In the genomic region with DNA sequence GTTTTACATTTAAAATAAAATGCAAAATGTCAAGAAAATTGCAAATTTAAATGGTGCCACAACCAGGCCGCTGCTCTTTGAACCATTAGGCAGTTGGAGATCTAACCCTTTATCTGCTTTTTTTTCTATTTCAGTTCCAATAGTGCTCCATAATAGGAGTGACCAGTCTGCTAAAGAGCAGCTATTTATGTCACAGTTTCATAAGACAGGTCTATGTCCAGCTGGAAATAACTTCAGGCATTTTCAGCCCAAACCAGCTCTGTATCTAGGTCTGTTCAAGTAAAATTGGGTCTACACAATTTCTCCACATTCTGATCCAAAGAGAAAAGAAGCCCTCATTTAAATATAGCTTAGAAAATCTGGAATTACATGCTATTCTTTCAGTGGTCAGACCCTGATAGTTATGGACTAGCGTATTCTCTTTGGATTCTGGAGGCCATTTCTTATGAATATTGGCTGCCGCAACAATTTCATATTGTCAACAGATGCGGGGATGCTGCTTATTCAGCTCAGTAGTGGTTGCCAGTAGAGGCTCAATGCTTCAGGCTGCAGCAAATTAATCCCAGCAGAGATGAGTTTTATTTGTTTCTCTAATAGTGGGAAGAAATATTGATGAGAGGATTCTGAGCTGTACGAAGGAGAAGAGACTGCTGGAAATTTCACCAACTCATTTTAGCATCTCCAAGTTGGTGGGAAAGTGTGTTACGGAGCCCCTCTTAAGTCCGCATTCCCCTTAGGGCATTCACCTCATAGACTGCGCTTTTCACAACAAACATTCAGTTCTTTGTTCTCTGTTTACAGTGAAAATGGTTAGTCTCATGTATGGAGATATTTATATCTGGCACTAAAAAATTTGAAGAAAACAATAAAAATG, we compare ENCODE assay signal across 15 cellular contexts.
DNase-seq lines count a peak whose midpoint lies in the region; TF ChIP-seq lines count a peak whose summit lies in the region.
"Had no signal": no experiment of that assay in that cellular context is flagged by ENCODE, and none has a peak within 500 bp of the region (broad histone marks: within the 10 kb centered on the region; RNA-seq: fewer than 3 reads in every experiment).

No MANE protein-coding gene starts in this region.

- peaks cover 7% of the 10 kb centered on the region for H3K4me1 Mint-ChIP-seq in neural progenitor cell
- H3K4me1 Mint-ChIP-seq in activated CD4-positive, alpha-beta T cell treated with anti-CD3 and anti-CD28 coated beads, Interleukin-2, amount 10 ng/mL, durations not matched to agents 24 days and 14 days: no peaks in the 10 kb centered on the region
- H3K4me1 Mint-ChIP-seq: activated CD4-positive, alpha-beta T cell treated with anti-CD3 and anti-CD28 coated beads, Interleukin-2, amount 10 ng/mL, durations not matched to agents 7 days and 5 days; central memory CD8-positive, alpha-beta T cell had no signal

- intact Hi-C loops in adrenal gland (cut with DNase I): no loop called here
- intact Hi-C loops in activated CD4-positive, alpha-beta T cell treated with anti-CD3 and anti-CD28 coated beads, Interleukin-2, amount 10 ng/mL, durations not matched to agents 24 days and 14 days (cut with micrococcal nuclease): no loop called here
- intact Hi-C loops in esophagus squamous epithelium (cut with DNase I): no loop called here

- no peaks in the 10 kb centered on the region for H3K9me3 Mint-ChIP-seq in neural progenitor cell
- H3K9me3 Mint-ChIP-seq in activated CD4-positive, alpha-beta T cell treated with anti-CD3 and anti-CD28 coated beads, Interleukin-2, amount 10 ng/mL, durations not matched to agents 24 days and 14 days: no peaks in the 10 kb centered on the region
- H3K9me3 Mint-ChIP-seq: activated CD4-positive, alpha-beta T cell treated with anti-CD3 and anti-CD28 coated beads, Interleukin-2, amount 10 ng/mL, durations not matched to agents 7 days and 5 days had no signal

- H3K36me3 ChIP-seq in SK-N-MC (ENCODE audit: insufficient read depth, low read length) (no peaks in the 10 kb centered on the region), neural progenitor cell (no peaks in the 10 kb centered on the region), adrenal gland (replicated peaks in 1 of 2) (no peaks in the 10 kb centered on the region), esophagus squamous epithelium (no peaks in the 10 kb centered on the region)

- peak overlapping the region; percentile 16 for H3K4me2 ChIP-seq in neural progenitor cell

- DNase-seq in Ammon's horn (ENCODE audit: low spot score) (peak; percentile 65), SK-N-MC (ENCODE audit: low read depth, low spot score) (no peak), globus pallidus (ENCODE audit: low spot score) (peak; percentile 75), neural progenitor cell (ENCODE audit: low spot score) (no peak), adrenal gland (no peak), dedifferentiated amniotic fluid mesenchymal stem cell (ENCODE audit: extremely low spot score) (no peak), esophagus squamous epithelium (lab: John Stamatoyannopoulos, UW) (no peak)
- DNase-seq in activated CD4-positive, alpha-beta T cell treated with anti-CD3 and anti-CD28 coated beads, Interleukin-2, amount 10 ng/mL, durations not matched to agents 24 days and 14 days: no peak
- DNase-seq: activated CD4-positive, alpha-beta T cell treated with anti-CD3 and anti-CD28 coated beads, Interleukin-2, amount 10 ng/mL, durations not matched to agents 7 days and 5 days; activated effector memory CD4-positive, alpha-beta T cell treated with anti-CD3 and anti-CD28 coated beads, Interleukin-2, amount 50 U/mL, for 16 hours; DND-41; GOT3; islet precursor cell; stimulated activated CD8-positive, alpha-beta memory T cell treated with anti-CD3 and anti-CD28 coated beads, Interleukin-4, amount 100 ng/mL, for 48 hours had no signal

- TF ChIP-seq POLR2A in adrenal gland (IDR thresholded peaks at IDR 0.05): no peak
- no peak for TF ChIP-seq POLR2A in esophagus squamous epithelium (IDR thresholded peaks at IDR 0.05)

- TF ChIP-seq CTCF in neural progenitor cell (IDR thresholded peaks at IDR 0.05): no peak
- TF ChIP-seq CTCF in adrenal gland (IDR thresholded peaks at IDR 0.05): no peak
- TF ChIP-seq CTCF in esophagus squamous epithelium (IDR thresholded peaks at IDR 0.05): no peak

- no peaks in the 10 kb centered on the region for H3K27me3 ChIP-seq in neural progenitor cell
- no peaks in the 10 kb centered on the region for H3K27me3 ChIP-seq in adrenal gland
- no peaks in the 10 kb centered on the region for H3K27me3 ChIP-seq in esophagus squamous epithelium

- no peak overlapping the region for H3K27ac Mint-ChIP-seq in neural progenitor cell
- no peak overlapping the region for H3K27ac Mint-ChIP-seq in activated CD4-positive, alpha-beta T cell treated with anti-CD3 and anti-CD28 coated beads, Interleukin-2, amount 10 ng/mL, durations not matched to agents 24 days and 14 days
- H3K27ac Mint-ChIP-seq: activated CD4-positive, alpha-beta T cell treated with anti-CD3 and anti-CD28 coated beads, Interleukin-2, amount 10 ng/mL, durations not matched to agents 7 days and 5 days had no signal

- H3K27ac ChIP-seq in SK-N-MC: peak overlapping the region; percentile 64
- peak overlapping the region; percentile 2 for H3K27ac ChIP-seq in neural progenitor cell
- H3K27ac ChIP-seq in adrenal gland: no peak overlapping the region
- H3K27ac ChIP-seq in esophagus squamous epithelium: peak overlapping the region in 1 of 4 donors; percentile 15

- peaks cover 98% of the 10 kb centered on the region for H3K79me2 ChIP-seq in neural progenitor cell (ENCODE audit: low read depth)

- no peak overlapping the region for H2AFZ ChIP-seq in neural progenitor cell (replicated peaks)

- no peak overlapping the region for H3K4me3 ChIP-seq in SK-N-MC
- H3K4me3 ChIP-seq in neural progenitor cell: no peak overlapping the region
- H3K4me3 ChIP-seq in adrenal gland: no peak overlapping the region
- no peak overlapping the region for H3K4me3 ChIP-seq in esophagus squamous epithelium

- H3K36me3 Mint-ChIP-seq in neural progenitor cell: no peaks in the 10 kb centered on the region
- H3K36me3 Mint-ChIP-seq in activated CD4-positive, alpha-beta T cell treated with anti-CD3 and anti-CD28 coated beads, Interleukin-2, amount 10 ng/mL, durations not matched to agents 24 days and 14 days (ENCODE audit: low read depth): no peaks in the 10 kb centered on the region

- peaks cover 35% of the 10 kb centered on the region for H4K20me1 ChIP-seq in neural progenitor cell (ENCODE audit: low read depth)

- H3K4me1 ChIP-seq in neural progenitor cell (peaks cover 38% of the 10 kb centered on the region), adrenal gland (replicated peaks in 1 of 2) (peaks cover 0 to 4% of the 10 kb centered on the region in 2 donors), esophagus squamous epithelium (no peaks in the 10 kb centered on the region)

- no peak overlapping the region for H3K9ac ChIP-seq in SK-N-MC (ENCODE audit: insufficient read length)
- H3K9ac ChIP-seq in neural progenitor cell: no peak overlapping the region

- H3K27me3 Mint-ChIP-seq in neural progenitor cell (ENCODE audit: insufficient read depth, low read depth): peaks cover 2% of the 10 kb centered on the region
- no peaks in the 10 kb centered on the region for H3K27me3 Mint-ChIP-seq in activated CD4-positive, alpha-beta T cell treated with anti-CD3 and anti-CD28 coated beads, Interleukin-2, amount 10 ng/mL, durations not matched to agents 24 days and 14 days
- H3K27me3 Mint-ChIP-seq: activated CD4-positive, alpha-beta T cell treated with anti-CD3 and anti-CD28 coated beads, Interleukin-2, amount 10 ng/mL, durations not matched to agents 7 days and 5 days; central memory CD8-positive, alpha-beta T cell had no signal

- WGBS in adrenal gland, 4 donors: 85 to 94% (median 91%) methylated on average over 8 of the region's 8 CpGs
- WGBS in esophagus squamous epithelium, 2 donors: 65 to 76% methylated on average over 8 of the region's 8 CpGs

- no peaks in the 10 kb centered on the region for H3F3A ChIP-seq in neural progenitor cell (ENCODE audit: low read depth)

- no peaks in the 10 kb centered on the region for H3K9me3 ChIP-seq in SK-N-MC (ENCODE audit: low read depth, low read length)
- H3K9me3 ChIP-seq in neural progenitor cell (ENCODE audit: low read depth): no peaks in the 10 kb centered on the region
- H3K9me3 ChIP-seq in adrenal gland (replicated peaks in 1 of 3): peaks cover 0 to 7% (median 0%) of the 10 kb centered on the region in 3 donors
- H3K9me3 ChIP-seq in esophagus squamous epithelium: no peaks in the 10 kb centered on the region

- H3K4me3 Mint-ChIP-seq in neural progenitor cell: no peak overlapping the region
- H3K4me3 Mint-ChIP-seq in activated CD4-positive, alpha-beta T cell treated with anti-CD3 and anti-CD28 coated beads, Interleukin-2, amount 10 ng/mL, durations not matched to agents 24 days and 14 days: no peak overlapping the region
- H3K4me3 Mint-ChIP-seq: activated CD4-positive, alpha-beta T cell treated with anti-CD3 and anti-CD28 coated beads, Interleukin-2, amount 10 ng/mL, durations not matched to agents 7 days and 5 days; central memory CD8-positive, alpha-beta T cell had no signal

Comparison
In these comparisons a context has a peak if more than half of its experiments do, and no peak if none do; other contexts are left out.
1. DNase-seq: peak in Ammon's horn (single experiment) and globus pallidus (single experiment); none in SK-N-MC (single experiment), neural progenitor cell (single experiment), adrenal gland (0 of 7), dedifferentiated amniotic fluid mesenchymal stem cell (single experiment), activated CD4-positive, alpha-beta T cell treated with anti-CD3 and anti-CD28 coated beads, Interleukin-2, amount 10 ng/mL, durations not matched to agents 24 days and 14 days (single experiment) and esophagus squamous epithelium (single experiment).
2. H3K27ac ChIP-seq: peak in SK-N-MC (single experiment) and neural progenitor cell (single experiment); none in adrenal gland (0 of 5).